ENCODE assay signal across 13 cellular contexts in the genomic region with DNA sequence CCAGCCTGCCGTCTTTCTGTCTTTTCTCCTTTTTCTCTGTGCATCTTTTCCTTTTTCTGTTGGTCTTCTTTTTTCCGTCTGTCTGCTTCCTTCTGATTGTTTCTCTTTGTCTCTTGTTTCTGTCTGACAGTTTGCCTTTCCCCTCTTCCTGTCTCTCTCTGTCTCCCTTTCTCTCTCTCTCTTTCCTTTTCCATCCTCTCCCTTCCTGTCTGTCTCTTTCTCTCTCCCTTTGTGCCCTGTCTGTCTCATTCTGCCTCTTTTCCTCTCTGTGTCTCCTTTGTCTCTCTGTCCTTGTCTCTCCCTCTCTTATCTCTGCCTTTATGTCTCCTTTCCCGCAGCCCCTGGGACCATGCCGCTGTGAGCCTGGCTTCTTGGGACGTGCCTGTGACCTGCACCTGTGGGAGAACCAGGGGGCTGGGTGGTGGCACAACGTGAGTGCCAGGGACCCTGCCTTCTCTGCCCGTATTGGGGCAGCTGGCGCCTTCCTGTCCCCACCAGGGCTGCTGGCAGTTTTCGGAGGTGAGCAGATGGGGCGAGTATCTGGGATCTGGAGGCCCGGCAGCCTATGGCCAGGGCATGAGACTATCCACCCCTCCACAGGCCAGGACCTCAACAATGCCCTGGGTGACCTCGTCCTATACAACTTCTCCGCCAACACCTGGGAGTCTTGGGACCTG. TPM values are rescaled to one million over a fixed set of nuclear protein-coding genes. Genes with fewer than 3 reads are reported as not detected.
DNase-seq lines count a peak whose midpoint lies in the region; ATAC-seq, FAIRE-seq and TF ChIP-seq lines count a peak whose summit lies in the region.
"Had no signal": no experiment of that assay in that cellular context is flagged by ENCODE, and none has a peak within 500 bp of the region (broad histone marks: within the 10 kb centered on the region; RNA-seq: fewer than 3 reads in every experiment).

No MANE protein-coding gene starts in this region.

- no peak overlapping the region for H3K27ac ChIP-seq in HepG2 (ENCODE audit: extremely low read length, insufficient read depth, low read length)
- no peak overlapping the region for H3K27ac ChIP-seq in right lobe of liver

- no peak overlapping the region for H2AFZ ChIP-seq in HepG2 (ENCODE audit: low read length)

- H3K36me3 ChIP-seq in HepG2 (replicated peaks in 1 of 2; ENCODE audit: control insufficient read depth in 1 of 2, insufficient read depth in 2 of 2, low read length in 2 of 2) (peaks cover 6 to 23% of the 10 kb centered on the region in 2 experiments; a peak in 4 of 5 replicates), right lobe of liver (no peaks in the 10 kb centered on the region)

- no TSS peak for BruUV-seq in HepG2 (replicated peaks; lab: Mats Ljungman, UMichigan)

- no peak overlapping the region for H3K9ac ChIP-seq in HepG2 (ENCODE audit: insufficient read depth, low read depth, low read length)

- no peak for FAIRE-seq in HepG2 (lab: Jason Lieb, UNC)

- H3K79me2 ChIP-seq in HepG2 (ENCODE audit: insufficient read depth, low read length) = peaks cover 3% of the 10 kb centered on the region

- no peak overlapping the region for H3K4me3 ChIP-seq in HepG2 (replicated peaks in 1 of 3; ENCODE audit: insufficient read depth in 1 of 3, low read depth in 2 of 3, low read length in 3 of 3)
- H3K4me3 ChIP-seq in right lobe of liver = no peak overlapping the region

- no peak for ATAC-seq in HepG2
- ATAC-seq in right lobe of liver = no peak

- H3K9me3 ChIP-seq in HepG2 (ENCODE audit: low read length) = no peaks in the 10 kb centered on the region
- no peaks in the 10 kb centered on the region for H3K9me3 ChIP-seq in right lobe of liver

- in situ Hi-C loops in HepG2 (cut with HindIII; ENCODE audit: extremely low pct_ligation_motif_present, low pct_unique_long_range_greater_than_20kb) = no loop called here

- no peak for TF ChIP-seq RAD21 in HepG2 (CRISPR knock-in tag; IDR thresholded peaks at IDR 0.05)

- TF ChIP-seq CTCF in HepG2 (CRISPR knock-in tag; IDR thresholded peaks at IDR 0.05) (no peak), right lobe of liver (IDR thresholded peaks at IDR 0.05) (no peak)

- no peak for TF ChIP-seq POLR2A in HepG2 (IDR thresholded peaks at IDR 0.05; ENCODE audit: insufficient read depth in 1 of 2, low read depth in 2 of 2, low read length in 2 of 2)
- TF ChIP-seq POLR2A in right lobe of liver (IDR thresholded peaks at IDR 0.05) = no peak

- intact Hi-C loops in HepG2 (cut with micrococcal nuclease; ENCODE audit: unreplicated experiment) (no loop called here), right lobe of liver (cut with DNase I) (no loop called here)

- H3K4me2 ChIP-seq in HepG2 (ENCODE audit: low read depth, low read length) = no peak overlapping the region

- H3K4me1 ChIP-seq in HepG2 (ENCODE audit: insufficient read depth, low read length) (peaks cover 12% of the 10 kb centered on the region), right lobe of liver (no peaks in the 10 kb centered on the region)

- CTCF ChIA-PET in HepG2 (lab: Yijun Ruan, JAX; ENCODE audit: low intra/inter-chr PET ratio, low total read pairs) = no interaction called here

- H4K20me1 ChIP-seq in HepG2 (ENCODE audit: insufficient read depth, low read length) = no peaks in the 10 kb centered on the region

- 96% methylated on average over 10 of the region's 13 CpGs for WGBS in HepG2 (ENCODE audit: low lambda C conversion rate)
- WGBS in right lobe of liver (ENCODE audit: insufficient coverage, low coverage, low lambda C conversion rate, missing lambda C conversion rate) = 78% methylated on average over 6 of the region's 13 CpGs

- TF ChIP-seq EP300 in HepG2 (IDR thresholded peaks at IDR 0.05; ENCODE audit: low read depth in 2 of 2, low read length in 2 of 2) (no peak), HepG2 (CRISPR knock-in tag; IDR thresholded peaks at IDR 0.05; ENCODE audit: borderline replicate concordance) (no peak)

- POLR2A ChIA-PET in HepG2 (lab: Yijun Ruan, JAX) = no interaction called here

- H3K27me3 ChIP-seq in HepG2 (ENCODE audit: control insufficient read depth in 1 of 2, insufficient read depth in 2 of 2, low read length in 2 of 2) (no peaks in the 10 kb centered on the region), right lobe of liver (no peaks in the 10 kb centered on the region)

- DNase-seq in HepG2 (ENCODE audit: low spot score) (no peak), right lobe of liver (no peak), cerebellar cortex (ENCODE audit: low spot score) (peak; percentile 70), NCI-H510A (lab: John Stamatoyannopoulos, UW) (no peak)
- DNase-seq in activated T-cell treated with anti-CD3 and anti-CD28 coated beads, Interleukin-2, amount 50 U/mL, for 48 hours = no peak
- no peak for DNase-seq in activated CD4-positive, alpha-beta T cell treated with anti-CD3 and anti-CD28 coated beads for 1 hour
- DNase-seq: 8988T; ACHN; CD4-positive, alpha-beta memory T cell; DND-41; HCEC 1CT; IMR-90; KBM-7 had no signal

RNA-seq across cellular contexts. Expression of a gene that starts 9.4 kb away (rescaled TPM):
- total RNA-seq in HepG2 (2016; rRNA removed; fragmentation: Illumina TruSeq; extraction: Trizol) (3.9 and 8.8 TPM in 2 replicates), right lobe of liver (10 to 100 TPM in 1 of 6 experiments, 1 to 10 TPM in 5; 5.5 to 11.0 (median 8.7) TPM)
- total RNA-seq in HepG2 (2016; cell fraction: cytosol; rRNA removed; fragmentation: Illumina TruSeq; extraction: Trizol; ENCODE audit: low read depth) = 0.79 and 1.2 TPM in 2 replicates
- total RNA-seq in HepG2 (2016; cell fraction: insoluble cytoplasmic fraction; rRNA removed; fragmentation: Illumina TruSeq; extraction: Trizol) = 3.1 and 9.6 TPM in 2 replicates
- total RNA-seq in HepG2 (2016; cell fraction: membrane; rRNA removed; fragmentation: Illumina TruSeq; extraction: Trizol) = 1.9 and 2.7 TPM in 2 replicates
- total RNA-seq in HepG2 (2016; cell fraction: nucleus; rRNA removed; fragmentation: Illumina TruSeq; extraction: Trizol) = 9.4 and 10.4 TPM in 2 replicates
- 4.0 and 6.2 TPM in 2 replicates for polyA plus RNA-seq in HepG2 (2011; rRNA removed)
- polyA plus RNA-seq in HepG2 (2011; cell fraction: cytosol; rRNA removed) = 4.4 and 7.8 TPM in 2 replicates
- 16.2 and 21.3 TPM in 2 replicates for polyA plus RNA-seq in HepG2 (2011; cell fraction: nucleus; rRNA removed)
- 10.2 and 12.4 TPM in 2 replicates for polyA plus RNA-seq in HepG2 (2012)
- 0.61 and 0.62 TPM in 2 replicates for polyA plus RNA-seq in HepG2 (2016; cell fraction: cytosol; fragmentation: Illumina TruSeq; extraction: Trizol; ENCODE audit: low read depth)
- polyA plus RNA-seq in HepG2 (2016; cell fraction: insoluble cytoplasmic fraction; fragmentation: Illumina TruSeq; extraction: Trizol; ENCODE audit: low read depth) = 4.1 and 4.7 TPM in 2 replicates
- polyA plus RNA-seq in HepG2 (2016; cell fraction: membrane; fragmentation: Illumina TruSeq; extraction: Trizol; ENCODE audit: low read depth) = 1.0 and 1.2 TPM in 2 replicates
- 15.0 and 18.4 TPM in 2 replicates for polyA plus RNA-seq in HepG2 (2016; cell fraction: nucleus; fragmentation: Illumina TruSeq; extraction: Trizol; ENCODE audit: insufficient read depth, low read depth)
- 0.96 and 23.0 TPM in 2 replicates for polyA minus RNA-seq in HepG2 (2011; rRNA and poly(A)+ RNA removed; ENCODE audit: low replicate concordance)
- polyA minus RNA-seq in HepG2 (2011; cell fraction: cytosol; rRNA and poly(A)+ RNA removed) = 11.7 and 11.8 TPM in 2 replicates
- 11.7 and 11.8 TPM in 2 replicates for polyA minus RNA-seq in HepG2 (2011; cell fraction: nucleus; rRNA and poly(A)+ RNA removed)

RNA-seq across cellular contexts. Expression of a gene that starts 21.7 kb away (rescaled TPM):
- total RNA-seq in HepG2 (2016; rRNA removed; fragmentation: Illumina TruSeq; extraction: Trizol) (0.07 TPM in 1 of 2 replicates, not detected in the other), right lobe of liver (under 1 TPM in 3 of 6 experiments, not detected in 3; 0.10 to 0.16 (median 0.12) TPM)
- not detected in 2 replicates for total RNA-seq in HepG2 (2016; cell fraction: cytosol; rRNA removed; fragmentation: Illumina TruSeq; extraction: Trizol; ENCODE audit: low read depth)
- total RNA-seq in HepG2 (2016; cell fraction: insoluble cytoplasmic fraction; rRNA removed; fragmentation: Illumina TruSeq; extraction: Trizol) = 0.13 and 0.15 TPM in 2 replicates
- not detected in 2 replicates for total RNA-seq in HepG2 (2016; cell fraction: membrane; rRNA removed; fragmentation: Illumina TruSeq; extraction: Trizol)
- total RNA-seq in HepG2 (2016; cell fraction: nucleus; rRNA removed; fragmentation: Illumina TruSeq; extraction: Trizol) = 0.88 and 1.9 TPM in 2 replicates
- polyA plus RNA-seq in HepG2 (2011; rRNA removed) = 5.1 and 5.5 TPM in 2 replicates
- 2.0 and 2.3 TPM in 2 replicates for polyA plus RNA-seq in HepG2 (2011; cell fraction: cytosol; rRNA removed)
- 39.2 and 50.9 TPM in 2 replicates for polyA plus RNA-seq in HepG2 (2011; cell fraction: nucleus; rRNA removed)
- 2.9 and 6.2 TPM in 2 replicates for polyA plus RNA-seq in HepG2 (2012)
- polyA plus RNA-seq in HepG2 (2016; cell fraction: cytosol; fragmentation: Illumina TruSeq; extraction: Trizol; ENCODE audit: low read depth) = 0.26 TPM in 1 of 2 replicates, not detected in the other
- 0.57 and 0.73 TPM in 2 replicates for polyA plus RNA-seq in HepG2 (2016; cell fraction: insoluble cytoplasmic fraction; fragmentation: Illumina TruSeq; extraction: Trizol; ENCODE audit: low read depth)
- 0.17 and 0.27 TPM in 2 replicates for polyA plus RNA-seq in HepG2 (2016; cell fraction: membrane; fragmentation: Illumina TruSeq; extraction: Trizol; ENCODE audit: low read depth)
- 1.7 and 2.8 TPM in 2 replicates for polyA plus RNA-seq in HepG2 (2016; cell fraction: nucleus; fragmentation: Illumina TruSeq; extraction: Trizol; ENCODE audit: insufficient read depth, low read depth)
- polyA minus RNA-seq in HepG2 (2011; rRNA and poly(A)+ RNA removed; ENCODE audit: low replicate concordance) = 0.44 and 14.7 TPM in 2 replicates
- 1.3 and 4.2 TPM in 2 replicates for polyA minus RNA-seq in HepG2 (2011; cell fraction: cytosol; rRNA and poly(A)+ RNA removed)
- polyA minus RNA-seq in HepG2 (2011; cell fraction: nucleus; rRNA and poly(A)+ RNA removed) = 16.7 and 20.3 TPM in 2 replicates
- total RNA-seq: CD4-positive, alpha-beta memory T cell had no signal
- polyA plus RNA-seq: CD4-positive, alpha-beta memory T cell had no signal

RNA-seq across cellular contexts. Expression of a gene that starts 32.4 kb away (rescaled TPM):
- total RNA-seq in HepG2 (2016; rRNA removed; fragmentation: Illumina TruSeq; extraction: Trizol) (58.0 and 58.6 TPM in 2 replicates), right lobe of liver (10 to 100 TPM in 1 of 6 experiments, 1 to 10 TPM in 5; 1.6 to 10.6 (median 5.0) TPM)
- total RNA-seq in HepG2 (2016; cell fraction: cytosol; rRNA removed; fragmentation: Illumina TruSeq; extraction: Trizol; ENCODE audit: low read depth) = 50.5 and 73.0 TPM in 2 replicates
- 61.4 and 62.4 TPM in 2 replicates for total RNA-seq in HepG2 (2016; cell fraction: insoluble cytoplasmic fraction; rRNA removed; fragmentation: Illumina TruSeq; extraction: Trizol)
- 53.6 and 73.9 TPM in 2 replicates for total RNA-seq in HepG2 (2016; cell fraction: membrane; rRNA removed; fragmentation: Illumina TruSeq; extraction: Trizol)
- 23.8 and 27.3 TPM in 2 replicates for total RNA-seq in HepG2 (2016; cell fraction: nucleus; rRNA removed; fragmentation: Illumina TruSeq; extraction: Trizol)
- polyA plus RNA-seq in HepG2 (2011; rRNA removed) = 27.4 and 31.2 TPM in 2 replicates
- polyA plus RNA-seq in HepG2 (2011; cell fraction: cytosol; rRNA removed) = 38.9 and 49.7 TPM in 2 replicates
- polyA plus RNA-seq in HepG2 (2011; cell fraction: nucleus; rRNA removed) = 31.1 and 32.3 TPM in 2 replicates
- 21.3 and 29.1 TPM in 2 replicates for polyA plus RNA-seq in HepG2 (2012)
- polyA plus RNA-seq in HepG2 (2016; cell fraction: cytosol; fragmentation: Illumina TruSeq; extraction: Trizol; ENCODE audit: low read depth) = 59.5 and 77.2 TPM in 2 replicates
- polyA plus RNA-seq in HepG2 (2016; cell fraction: insoluble cytoplasmic fraction; fragmentation: Illumina TruSeq; extraction: Trizol; ENCODE audit: low read depth) = 57.4 and 72.9 TPM in 2 replicates
- polyA plus RNA-seq in HepG2 (2016; cell fraction: membrane; fragmentation: Illumina TruSeq; extraction: Trizol; ENCODE audit: low read depth) = 53.3 and 66.7 TPM in 2 replicates
- polyA plus RNA-seq in HepG2 (2016; cell fraction: nucleus; fragmentation: Illumina TruSeq; extraction: Trizol; ENCODE audit: insufficient read depth, low read depth) = 41.3 and 41.9 TPM in 2 replicates
- polyA minus RNA-seq in HepG2 (2011; rRNA and poly(A)+ RNA removed; ENCODE audit: low replicate concordance) = 27.9 and 60.4 TPM in 2 replicates
- 16.4 and 20.1 TPM in 2 replicates for polyA minus RNA-seq in HepG2 (2011; cell fraction: cytosol; rRNA and poly(A)+ RNA removed)
- 7.9 and 8.8 TPM in 2 replicates for polyA minus RNA-seq in HepG2 (2011; cell fraction: nucleus; rRNA and poly(A)+ RNA removed)

RNA-seq across cellular contexts. Expression of a gene that starts 32.9 kb away (rescaled TPM):
- total RNA-seq in HepG2 (2016; rRNA removed; fragmentation: Illumina TruSeq; extraction: Trizol) (0.33 and 0.38 TPM in 2 replicates), right lobe of liver (under 1 TPM; 0.18 to 0.74 (median 0.21) TPM)
- total RNA-seq in HepG2 (2016; cell fraction: cytosol; rRNA removed; fragmentation: Illumina TruSeq; extraction: Trizol; ENCODE audit: low read depth) = not detected in 2 replicates
- total RNA-seq in HepG2 (2016; cell fraction: insoluble cytoplasmic fraction; rRNA removed; fragmentation: Illumina TruSeq; extraction: Trizol) = 0.28 and 0.43 TPM in 2 replicates
- 0.14 and 0.43 TPM in 2 replicates for total RNA-seq in HepG2 (2016; cell fraction: membrane; rRNA removed; fragmentation: Illumina TruSeq; extraction: Trizol)
- 0.50 TPM in 1 of 2 replicates, not detected in the other for total RNA-seq in HepG2 (2016; cell fraction: nucleus; rRNA removed; fragmentation: Illumina TruSeq; extraction: Trizol)
- 0.21 and 0.26 TPM in 2 replicates for polyA plus RNA-seq in HepG2 (2011; rRNA removed)
- 0.23 and 0.34 TPM in 2 replicates for polyA plus RNA-seq in HepG2 (2011; cell fraction: cytosol; rRNA removed)
- 0.43 and 0.80 TPM in 2 replicates for polyA plus RNA-seq in HepG2 (2011; cell fraction: nucleus; rRNA removed)
- polyA plus RNA-seq in HepG2 (2012) = 0.51 TPM in 1 of 2 replicates, not detected in the other
- 0.21 and 0.22 TPM in 2 replicates for polyA plus RNA-seq in HepG2 (2016; cell fraction: cytosol; fragmentation: Illumina TruSeq; extraction: Trizol; ENCODE audit: low read depth)
- polyA plus RNA-seq in HepG2 (2016; cell fraction: insoluble cytoplasmic fraction; fragmentation: Illumina TruSeq; extraction: Trizol; ENCODE audit: low read depth) = 0.69 and 0.88 TPM in 2 replicates
- polyA plus RNA-seq in HepG2 (2016; cell fraction: membrane; fragmentation: Illumina TruSeq; extraction: Trizol; ENCODE audit: low read depth) = 0.19 and 0.38 TPM in 2 replicates
- 0.57 and 1.5 TPM in 2 replicates for polyA plus RNA-seq in HepG2 (2016; cell fraction: nucleus; fragmentation: Illumina TruSeq; extraction: Trizol; ENCODE audit: insufficient read depth, low read depth)
- polyA minus RNA-seq in HepG2 (2011; rRNA and poly(A)+ RNA removed; ENCODE audit: low replicate concordance) = 0.94 and 1.4 TPM in 2 replicates
- polyA minus RNA-seq in HepG2 (2011; cell fraction: cytosol; rRNA and poly(A)+ RNA removed) = 0.88 TPM in 1 of 2 replicates, not detected in the other
- polyA minus RNA-seq in HepG2 (2011; cell fraction: nucleus; rRNA and poly(A)+ RNA removed) = 0.25 TPM in 1 of 2 replicates, not detected in the other

RNA-seq across cellular contexts. Expression of a gene that starts 55.3 kb away (rescaled TPM):
- total RNA-seq in HepG2 (2016; rRNA removed; fragmentation: Illumina TruSeq; extraction: Trizol) = 0.35 TPM in 1 of 2 replicates, not detected in the other
- total RNA-seq in HepG2 (2016; cell fraction: cytosol; rRNA removed; fragmentation: Illumina TruSeq; extraction: Trizol; ENCODE audit: low read depth) = not detected in 2 replicates
- not detected in 2 replicates for total RNA-seq in HepG2 (2016; cell fraction: insoluble cytoplasmic fraction; rRNA removed; fragmentation: Illumina TruSeq; extraction: Trizol)
- total RNA-seq in HepG2 (2016; cell fraction: membrane; rRNA removed; fragmentation: Illumina TruSeq; extraction: Trizol) = not detected in 2 replicates
- total RNA-seq in HepG2 (2016; cell fraction: nucleus; rRNA removed; fragmentation: Illumina TruSeq; extraction: Trizol) = not detected in 2 replicates
- 1.0 and 1.1 TPM in 2 replicates for polyA plus RNA-seq in HepG2 (2011; rRNA removed)
- polyA plus RNA-seq in HepG2 (2011; cell fraction: cytosol; rRNA removed) = 0.68 and 1.7 TPM in 2 replicates
- 0.84 and 1.9 TPM in 2 replicates for polyA plus RNA-seq in HepG2 (2011; cell fraction: nucleus; rRNA removed)
- 1.2 and 1.7 TPM in 2 replicates for polyA plus RNA-seq in HepG2 (2012)
- polyA plus RNA-seq in HepG2 (2016; cell fraction: cytosol; fragmentation: Illumina TruSeq; extraction: Trizol; ENCODE audit: low read depth) = 0.83 and 1.2 TPM in 2 replicates
- 0.75 TPM in 1 of 2 replicates, not detected in the other for polyA plus RNA-seq in HepG2 (2016; cell fraction: insoluble cytoplasmic fraction; fragmentation: Illumina TruSeq; extraction: Trizol; ENCODE audit: low read depth)
- polyA plus RNA-seq in HepG2 (2016; cell fraction: membrane; fragmentation: Illumina TruSeq; extraction: Trizol; ENCODE audit: low read depth) = 1.1 and 1.3 TPM in 2 replicates
- not detected in 2 replicates for polyA plus RNA-seq in HepG2 (2016; cell fraction: nucleus; fragmentation: Illumina TruSeq; extraction: Trizol; ENCODE audit: insufficient read depth, low read depth)
- 1.3 TPM in 1 of 2 replicates, not detected in the other for polyA minus RNA-seq in HepG2 (2011; rRNA and poly(A)+ RNA removed; ENCODE audit: low replicate concordance)
- not detected in 2 replicates for polyA minus RNA-seq in HepG2 (2011; cell fraction: cytosol; rRNA and poly(A)+ RNA removed)
- not detected in 2 replicates for polyA minus RNA-seq in HepG2 (2011; cell fraction: nucleus; rRNA and poly(A)+ RNA removed)
- not detected for total RNA-seq in right lobe of liver
- total RNA-seq: CD4-positive, alpha-beta memory T cell; IMR-90 had no signal
